In genomic region chr6:135630789-135631376, GRCh38 we compare ENCODE assay signal across 15 cellular contexts.
DNase-seq lines count a peak whose midpoint lies in the region; ATAC-seq, FAIRE-seq and TF ChIP-seq lines count a peak whose summit lies in the region.
"Had no signal": no experiment of that assay in that cellular context is flagged by ENCODE, and none has a peak within 500 bp of the region (broad histone marks: within the 10 kb centered on the region; RNA-seq: fewer than 3 reads in every experiment).

No MANE protein-coding gene starts in this region.

- no peaks in the 10 kb centered on the region for H3K36me3 ChIP-seq in heart left ventricle
- H3K36me3 ChIP-seq in OCI-LY7 (ENCODE audit: insufficient read depth, low read length) = no peaks in the 10 kb centered on the region
- H3K36me3 ChIP-seq: sigmoid colon had no signal

- H3K4me1 ChIP-seq in heart left ventricle = peaks cover 0 to 8% (median 0%) of the 10 kb centered on the region in 12 donors
- H3K4me1 ChIP-seq in OCI-LY7 (ENCODE audit: insufficient read depth, low read length, poor library complexity, severe bottlenecking) = no peaks in the 10 kb centered on the region

- CTCF ChIA-PET in WTC11 (lab: Charles Lee) (no interaction called here), OCI-LY7 (lab: Charles Lee; ENCODE audit: unreplicated experiment) (no interaction called here)

- intact Hi-C loops in heart left ventricle (cut with DNase I) = no loop called here
- intact Hi-C loops in Right ventricle myocardium inferior (cut with DNase I) = no loop called here
- intact Hi-C loops in OCI-LY7 (cut with micrococcal nuclease; ENCODE audit: unreplicated experiment) = no loop called here

- DNase-seq in heart left ventricle (no peak), Right ventricle myocardium inferior (ENCODE audit: missing footprints) (no peak), WTC11 (ENCODE audit: low spot score) (no peak), glomerular endothelial cell (ENCODE audit: extremely low read depth, low read depth, low spot score) (peak; percentile 42), smooth muscle cell of the brain vasculature (ENCODE audit: low read depth, low spot score) (peak; percentile 6), frontal cortex (ENCODE audit: low spot score in 2 of 2) (no peak), OCI-LY7 (ENCODE audit: low spot score) (no peak)
- DNase-seq: activated gamma-delta T cell; CD8-positive, alpha-beta T cell; DMS79; NCI-H2029; NCI-H524 treated with DMSO at 0.1 percent for 48 hours; sigmoid colon had no signal

- WGBS in heart left ventricle, 4 donors = 54 to 59% (median 58%) methylated on average over 6 of the region's 6 CpGs

- H3K27ac Mint-ChIP-seq in WTC11 = peak overlapping the region; percentile 41; the same call in 1 of the 2 replicates
- H3K27ac Mint-ChIP-seq: CD8-positive, alpha-beta T cell had no signal

- no peaks in the 10 kb centered on the region for H3K9me3 ChIP-seq in heart left ventricle
- H3K9me3 ChIP-seq in OCI-LY7 (ENCODE audit: low read length) = no peaks in the 10 kb centered on the region
- H3K9me3 ChIP-seq: sigmoid colon had no signal

- no peaks in the 10 kb centered on the region for H3K27me3 Mint-ChIP-seq in WTC11 (ENCODE audit: low read depth)

- H3K79me2 ChIP-seq in OCI-LY7 (ENCODE audit: insufficient read depth, low read depth, low read length) = no peaks in the 10 kb centered on the region

- peak in 3 of 4 donors; percentile 41 to 67 (median 64) for ATAC-seq in heart left ventricle
- no peak for ATAC-seq in Right ventricle myocardium inferior
- ATAC-seq in WTC11 = peak; percentile 97
- ATAC-seq: CD8-positive, alpha-beta T cell; HCT116 had no signal

- no peak overlapping the region for H3K4me3 Mint-ChIP-seq in WTC11
- H3K4me3 Mint-ChIP-seq: CD8-positive, alpha-beta T cell had no signal

- POLR2A ChIA-PET in WTC11 (lab: Charles Lee) = no interaction called here
- POLR2A ChIA-PET in OCI-LY7 (lab: Charles Lee) = no interaction called here

- no peaks in the 10 kb centered on the region for H3K27me3 ChIP-seq in heart left ventricle
- H3K27me3 ChIP-seq: sigmoid colon had no signal

- FAIRE-seq in frontal cortex (lab: Jason Lieb, UNC) = no peak

- H2AFZ ChIP-seq in OCI-LY7 (ENCODE audit: low read length) = no peak overlapping the region

- H3K4me3 ChIP-seq in heart left ventricle (no peak overlapping the region), OCI-LY7 (ENCODE audit: low read depth, low read length, poor library complexity, severe bottlenecking) (no peak overlapping the region)
- H3K4me3 ChIP-seq: sigmoid colon had no signal

- TF ChIP-seq POLR2A in heart left ventricle (IDR thresholded peaks at IDR 0.05) = no peak

- peaks cover 9% of the 10 kb centered on the region for H3K9me3 Mint-ChIP-seq in WTC11
- H3K9me3 Mint-ChIP-seq: CD8-positive, alpha-beta T cell had no signal

- no peaks in the 10 kb centered on the region for H3K9me2 ChIP-seq in OCI-LY7 (ENCODE audit: insufficient read depth, low read length)

- TF ChIP-seq CTCF in heart left ventricle (IDR thresholded peaks at IDR 0.05) = no peak
- TF ChIP-seq CTCF in WTC11 (IDR thresholded peaks at IDR 0.05) = no peak
- no peak for TF ChIP-seq CTCF in OCI-LY7 (conservative IDR thresholded peaks at IDR 0.05; ENCODE audit: low read length)

- H3K27ac ChIP-seq in heart left ventricle = peak overlapping the region in 2 of 12 donors; percentile 4 to 36
- H3K27ac ChIP-seq in OCI-LY7 (ENCODE audit: low read depth, low read length, poor library complexity, severe bottlenecking) = no peak overlapping the region
- H3K27ac ChIP-seq: HL-60, sigmoid colon had no signal

- peaks cover 16% of the 10 kb centered on the region for H3K4me1 Mint-ChIP-seq in WTC11

- H3K36me3 Mint-ChIP-seq in WTC11 = no peaks in the 10 kb centered on the region
- H3K36me3 Mint-ChIP-seq: CD8-positive, alpha-beta T cell had no signal

- no peak overlapping the region for H3K4me2 ChIP-seq in OCI-LY7 (ENCODE audit: low read length)

- BruUV-seq in OCI-LY7 (replicated peaks; lab: Mats Ljungman, UMichigan) = no TSS peak

- no peaks in the 10 kb centered on the region for H4K20me1 ChIP-seq in OCI-LY7 (ENCODE audit: insufficient read depth, low read length)

TF ChIP-seq in WTC11, 78 proteins besides CTCF, POLR2A, EP300 and RAD21:
- TF ChIP-seq ZBTB21 (CRISPR knock-in tag; IDR thresholded peaks at IDR 0.05; ENCODE audit: borderline replicate concordance) = 0 out of 2 replicates have a peak, but pooled peaks have one; percentile 20
- TF ChIP-seq, protein P1, sequence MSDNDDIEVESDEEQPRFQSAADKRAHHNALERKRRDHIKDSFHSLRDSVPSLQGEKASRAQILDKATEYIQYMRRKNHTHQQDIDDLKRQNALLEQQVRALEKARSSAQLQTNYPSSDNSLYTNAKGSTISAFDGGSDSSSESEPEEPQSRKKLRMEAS (CRISPR knock-in tag; IDR thresholded peaks at IDR 0.05) = no peak

Comparison
In these comparisons a context has a peak if more than half of its experiments do, and no peak if none do; other contexts are left out.
1. DNase-seq: peak in glomerular endothelial cell (single experiment) and smooth muscle cell of the brain vasculature (single experiment); none in heart left ventricle (0 of 5), Right ventricle myocardium inferior (single experiment), WTC11 (single experiment), frontal cortex (0 of 2) and OCI-LY7 (single experiment).